Comparison of ENCODE assay signal across 9 cellular contexts in genomic region chr3:72794079-72794478, GRCh38.
"Had no signal": no experiment of that assay in that cellular context is flagged by ENCODE, and none has a peak within 500 bp of the region (broad histone marks: within the 10 kb centered on the region; RNA-seq: fewer than 3 reads in every experiment).

No MANE protein-coding gene starts in this region.

- H3K4me2 ChIP-seq: KMS-11 had no signal

- FAIRE-seq: HTR-8/SVneo had no signal

- ATAC-seq: HCT116 had no signal

- H2AFZ ChIP-seq: GM23248 had no signal

- H3K4me3 ChIP-seq: GM23248, HAP-1 had no signal

- H3K9me3 ChIP-seq: HAP-1 had no signal

- H3K9ac ChIP-seq: GM23248, KMS-11 had no signal

- H3K4me1 ChIP-seq: HAP-1 had no signal

- H3K27ac ChIP-seq: GM23248, KMS-11 had no signal

- DNase-seq: GM23248, GOT3, H7, HFFc6, KBM-7 had no signal
